In genomic region chr7:81839708-81840359, GRCh38 we compare ENCODE assay signal across 14 cellular contexts.
DNase-seq lines count a peak whose midpoint lies in the region; ATAC-seq, FAIRE-seq and TF ChIP-seq lines count a peak whose summit lies in the region.
"Had no signal": no experiment of that assay in that cellular context is flagged by ENCODE, and none has a peak within 500 bp of the region (broad histone marks: within the 10 kb centered on the region; RNA-seq: fewer than 3 reads in every experiment).

No MANE protein-coding gene starts in this region.

- ATAC-seq in GM18517 (IDR thresholded peaks at IDR 0.05; ENCODE audit: unreplicated experiment) (peak; percentile 94), GM21390 (IDR thresholded peaks at IDR 0.05; ENCODE audit: unreplicated experiment) (peak; percentile 88), HG02973 (IDR thresholded peaks at IDR 0.05; ENCODE audit: unreplicated experiment) (peak; percentile 97), HG03565 (IDR thresholded peaks at IDR 0.05; ENCODE audit: unreplicated experiment) (peak; percentile 93), pancreas (no peak)
- ATAC-seq: gastroesophageal sphincter had no signal

- no peak overlapping the region for H3K9ac ChIP-seq in kidney (ENCODE audit: low read length in 2 of 2)

- no peaks in the 10 kb centered on the region for H3K4me1 ChIP-seq in pancreas
- no peaks in the 10 kb centered on the region for H3K4me1 ChIP-seq in kidney (ENCODE audit: control insufficient read depth in 1 of 2, insufficient read depth in 1 of 2, low read depth in 1 of 2, low read length in 2 of 2)
- H3K4me1 ChIP-seq: gastroesophageal sphincter had no signal

- H3K27me3 ChIP-seq in pancreas: no peaks in the 10 kb centered on the region
- H3K27me3 ChIP-seq: gastroesophageal sphincter had no signal

- intact Hi-C loops in pancreas (cut with DNase I): no loop called here
- intact Hi-C loops in kidney (cut with DNase I): no loop called here

- H3K4me3 ChIP-seq in pancreas (no peak overlapping the region), kidney (ENCODE audit: low read length in 2 of 2) (no peak overlapping the region)
- H3K4me3 ChIP-seq: gastroesophageal sphincter had no signal

- TF ChIP-seq CTCF in pancreas (IDR thresholded peaks at IDR 0.05) (no peak), kidney (IDR thresholded peaks at IDR 0.05; ENCODE audit: borderline replicate concordance, extremely low read depth, insufficient read depth) (no peak)

- 77 to 91% methylated on average over 6 of the region's 6 CpGs for WGBS in pancreas, 2 donors

- FAIRE-seq in pancreas (lab: Jason Lieb, UNC): no peak
- no peak for FAIRE-seq in kidney (lab: Jason Lieb, UNC)
- FAIRE-seq in GM12892 (lab: Jason Lieb, UNC): no peak

- no peaks in the 10 kb centered on the region for H3K9me3 ChIP-seq in pancreas
- H3K9me3 ChIP-seq in kidney (ENCODE audit: control insufficient read depth in 1 of 2, low read length in 2 of 2): peaks cover 0 to 7% of the 10 kb centered on the region in 2 donors
- H3K9me3 ChIP-seq: gastroesophageal sphincter had no signal

- DNase-seq in pancreas (no peak), kidney (no peak), GM12892 (ENCODE audit: insufficient read length) (no peak)
- DNase-seq in activated effector memory CD4-positive, alpha-beta T cell treated with Interleukin-2 at 50 U/mL for 16 hours: no peak
- DNase-seq: activated gamma-delta T cell; AML-193; OCI-M1; stimulated activated CD4-positive, alpha-beta T cell treated with anti-CD3 and anti-CD28 coated beads, Interleukin-4, amount 100 ng/mL, for 1 hour; stimulated activated naive CD4-positive, alpha-beta T cell had no signal

- no peaks in the 10 kb centered on the region for H3K36me3 ChIP-seq in pancreas
- no peaks in the 10 kb centered on the region for H3K36me3 ChIP-seq in kidney (ENCODE audit: control insufficient read depth in 1 of 2, insufficient read depth in 2 of 2, low read length in 2 of 2)
- H3K36me3 ChIP-seq: gastroesophageal sphincter had no signal

- H3K27ac ChIP-seq in pancreas (no peak overlapping the region), kidney (ENCODE audit: low read depth in 2 of 2, low read length in 2 of 2) (no peak overlapping the region)
- H3K27ac ChIP-seq: gastroesophageal sphincter had no signal

- no peak for TF ChIP-seq POLR2A in GM12892 (IDR thresholded peaks at IDR 0.05; ENCODE audit: low read depth, low read length)

Comparison
In these comparisons a context has a peak if more than half of its experiments do, and no peak if none do; other contexts are left out.
1. ATAC-seq: peak in GM18517 (single experiment), GM21390 (single experiment), HG02973 (single experiment) and HG03565 (single experiment); none in pancreas (0 of 4).